ENCODE assay signal across 12 cellular contexts in genomic region chr2:120177973-120178372, GRCh38. TPM values are rescaled to one million over a fixed set of nuclear protein-coding genes. Genes with fewer than 3 reads are reported as not detected.
A peak's percentile ranks its signal among the peaks of the same experiment; 100 is the strongest.
DNase-seq lines count a peak whose midpoint lies in the region; ATAC-seq and TF ChIP-seq lines count a peak whose summit lies in the region.
"Had no signal": no experiment of that assay in that cellular context is flagged by ENCODE, and none has a peak within 500 bp of the region (broad histone marks: within the 10 kb centered on the region; RNA-seq: fewer than 3 reads in every experiment).

No MANE protein-coding gene starts in this region.

- ATAC-seq in lower lobe of right lung (no peak), GM23338 (no peak; the same call in 1 of the 3 replicates)

- no peaks in the 10 kb centered on the region for H3K27me3 ChIP-seq in BLaER1
- H3K27me3 ChIP-seq in lower lobe of right lung (ENCODE audit: low read depth), result no peaks in the 10 kb centered on the region
- no peaks in the 10 kb centered on the region for H3K27me3 ChIP-seq in GM23338 (ENCODE audit: insufficient read depth)
- no peaks in the 10 kb centered on the region for H3K27me3 ChIP-seq in prostate gland (replicated peaks; ENCODE audit: insufficient read depth)
- H3K27me3 ChIP-seq: gastroesophageal sphincter had no signal

- no peaks in the 10 kb centered on the region for H3F3A ChIP-seq in GM23338 (replicated peaks; ENCODE audit: low read depth)

- DNase-seq in GM12865 (ENCODE audit: low read depth) (peak; percentile 48), lower lobe of right lung (no peak), NCI-H146 treated with DMSO at 0.1 percent for 48 hours (lab: John Stamatoyannopoulos, UW; ENCODE audit: unreplicated experiment) (no peak), HuH-7 (ENCODE audit: low spot score) (no peak), GM23338 (ENCODE audit: low spot score) (no peak), prostate gland (ENCODE audit: low spot score) (no peak)
- no peak for DNase-seq in activated CD4-positive, alpha-beta memory T cell treated with anti-CD3 and anti-CD28 coated beads, Interleukin-2, amount 10 ng/mL, durations not matched to agents 7 days and 5 days
- DNase-seq: islet precursor cell, NCI-H146, NCI-H526 had no signal

- H3K36me3 ChIP-seq in BLaER1 (no peaks in the 10 kb centered on the region), lower lobe of right lung (peaks cover 3% of the 10 kb centered on the region), GM23338 (ENCODE audit: insufficient read depth) (no peaks in the 10 kb centered on the region), prostate gland (no peaks in the 10 kb centered on the region)

- POLR2A ChIA-PET in activated CD4-positive, alpha-beta memory T cell treated with anti-CD3 and anti-CD28 coated beads, Interleukin-2, amount 10 ng/mL, durations not matched to agents 7 days and 5 days (lab: Charles Lee), result interaction anchor here (1.0 to 3.0 kb wide), 7 partner anchors 9 to 500 kb away, joined by 3 to 33 read pairs (median 9); partner anchors contain the start of genes RALB and TMEM177

- H3K4me1 ChIP-seq in BLaER1 (peaks cover 42% of the 10 kb centered on the region), lower lobe of right lung (no peaks in the 10 kb centered on the region), GM23338 (ENCODE audit: insufficient read depth) (no peaks in the 10 kb centered on the region; the same call in 1 of the 2 replicates), prostate gland (replicated peaks) (no peaks in the 10 kb centered on the region)

- no peaks in the 10 kb centered on the region for H3K27me3 Mint-ChIP-seq in activated CD4-positive, alpha-beta memory T cell treated with anti-CD3 and anti-CD28 coated beads, Interleukin-2, amount 10 ng/mL, durations not matched to agents 7 days and 5 days
- peaks cover 4% of the 10 kb centered on the region for H3K27me3 Mint-ChIP-seq in GM23338 (ENCODE audit: insufficient read depth, low read depth, poor library complexity)

- no peaks in the 10 kb centered on the region for H3K9me3 ChIP-seq in BLaER1
- no peaks in the 10 kb centered on the region for H3K9me3 ChIP-seq in lower lobe of right lung
- no peaks in the 10 kb centered on the region for H3K9me3 ChIP-seq in prostate gland
- H3K9me3 ChIP-seq: gastroesophageal sphincter had no signal

- peaks cover 64% of the 10 kb centered on the region for H3K4me1 Mint-ChIP-seq in activated CD4-positive, alpha-beta memory T cell treated with anti-CD3 and anti-CD28 coated beads, Interleukin-2, amount 10 ng/mL, durations not matched to agents 7 days and 5 days
- H3K4me1 Mint-ChIP-seq in GM23338, result peaks cover 15% of the 10 kb centered on the region; the same call in 2 of the 3 replicates

- H3K9me2 ChIP-seq in GM23338 (ENCODE audit: insufficient read depth), result no peaks in the 10 kb centered on the region

- H3K4me3 Mint-ChIP-seq in activated CD4-positive, alpha-beta memory T cell treated with anti-CD3 and anti-CD28 coated beads, Interleukin-2, amount 10 ng/mL, durations not matched to agents 7 days and 5 days, result peak overlapping the region; percentile 96
- no peak overlapping the region for H3K4me3 Mint-ChIP-seq in GM23338

- no peak for TF ChIP-seq POLR2A in prostate gland (IDR thresholded peaks at IDR 0.05)

- H3K4me3 ChIP-seq in BLaER1, result no peak overlapping the region
- H3K4me3 ChIP-seq in GM12865 (ENCODE audit: low read depth, low read length), result peak overlapping the region; percentile 69
- H3K4me3 ChIP-seq in lower lobe of right lung, result no peak overlapping the region
- H3K4me3 ChIP-seq in GM23338, result no peak overlapping the region
- H3K4me3 ChIP-seq in prostate gland, result no peak overlapping the region

- H3K27ac Mint-ChIP-seq in activated CD4-positive, alpha-beta memory T cell treated with anti-CD3 and anti-CD28 coated beads, Interleukin-2, amount 10 ng/mL, durations not matched to agents 7 days and 5 days, result peak overlapping the region; percentile 69
- H3K27ac Mint-ChIP-seq in GM23338, result no peak overlapping the region

- H4K20me1 ChIP-seq in BLaER1 (no peaks in the 10 kb centered on the region), GM23338 (replicated peaks; ENCODE audit: insufficient read depth) (no peaks in the 10 kb centered on the region)

- peak overlapping the region; percentile 80 for H3K4me2 ChIP-seq in BLaER1
- no peak overlapping the region for H3K4me2 ChIP-seq in GM23338

- no peak overlapping the region for H2AFZ ChIP-seq in GM23338

- WGBS in prostate gland, result 86% methylated on average over 7 of the region's 7 CpGs

- TF ChIP-seq CTCF in GM12865 (IDR thresholded peaks at IDR 0.05; ENCODE audit: insufficient read depth, low read depth, low read length, missing control alignments), result no peak
- TF ChIP-seq CTCF in lower lobe of right lung (IDR thresholded peaks at IDR 0.05), result no peak
- TF ChIP-seq CTCF in GM23338 (conservative IDR thresholded peaks at IDR 0.05; ENCODE audit: low read depth in 2 of 2), result no peak
- TF ChIP-seq CTCF in prostate gland (IDR thresholded peaks at IDR 0.05), result no peak

- 0 out of 2 replicates have a peak overlapping the region, but pooled peaks have one; percentile 56 for H3K9ac ChIP-seq in BLaER1

- intact Hi-C loops in lower lobe of right lung (cut with DNase I), result no loop called here
- intact Hi-C loops in prostate gland (cut with DNase I), result loop anchor here (2.0 kb wide), 1 partner anchor 425 kb away; no protein-coding TSS in a partner anchor

- peaks cover 10% of the 10 kb centered on the region for H3K36me3 Mint-ChIP-seq in activated CD4-positive, alpha-beta memory T cell treated with anti-CD3 and anti-CD28 coated beads, Interleukin-2, amount 10 ng/mL, durations not matched to agents 7 days and 5 days (ENCODE audit: low read depth)
- H3K36me3 Mint-ChIP-seq in GM23338 (ENCODE audit: low read depth), result no peaks in the 10 kb centered on the region

- CTCF ChIA-PET in activated CD4-positive, alpha-beta memory T cell treated with anti-CD3 and anti-CD28 coated beads, Interleukin-2, amount 10 ng/mL, durations not matched to agents 7 days and 5 days (lab: Charles Lee), result interaction anchor here (1.2 to 5.7 kb wide), 5 partner anchors 9 to 475 kb away, joined by 3 to 111 read pairs (median 5); partner anchors contain the start of gene RALB

- no peaks in the 10 kb centered on the region for H3K9me3 Mint-ChIP-seq in activated CD4-positive, alpha-beta memory T cell treated with anti-CD3 and anti-CD28 coated beads, Interleukin-2, amount 10 ng/mL, durations not matched to agents 7 days and 5 days
- H3K9me3 Mint-ChIP-seq in GM23338, result no peaks in the 10 kb centered on the region

- H3K27ac ChIP-seq in BLaER1 (peak overlapping the region; percentile 70), lower lobe of right lung (peak overlapping the region; percentile 7), GM23338 (ENCODE audit: low read depth) (no peak overlapping the region), prostate gland (peak overlapping the region in 1 of 2 donors; percentile 65)
- H3K27ac ChIP-seq: gastroesophageal sphincter had no signal

- H3K79me2 ChIP-seq in GM23338 (replicated peaks; ENCODE audit: insufficient read depth), result no peaks in the 10 kb centered on the region

RNA-seq across cellular contexts. Expression of gene TMEM185B, which starts 45.2 kb away (rescaled TPM):
- total RNA-seq in activated CD4-positive, alpha-beta memory T cell treated with anti-CD3 and anti-CD28 coated beads, Interleukin-2, amount 10 ng/mL, durations not matched to agents 7 days and 5 days, result 10 to 100 TPM; 19.2 to 21.8 TPM
- total RNA-seq in lower lobe of right lung (22.2 TPM), prostate gland (10 to 100 TPM; 53.7 to 72.3 TPM)
- 15.2 and 24.4 TPM in 2 replicates for total RNA-seq in GM23338 (2014; rRNA removed; shearing (Covaris generic))
- polyA plus RNA-seq in GM23338 (2016; fragmentation: Nextera tagmentation; extraction: Ambion mirVana), result 3.9 and 6.1 TPM in 2 replicates
